19 cellular contexts compared by ENCODE assay signal in the genomic region with DNA sequence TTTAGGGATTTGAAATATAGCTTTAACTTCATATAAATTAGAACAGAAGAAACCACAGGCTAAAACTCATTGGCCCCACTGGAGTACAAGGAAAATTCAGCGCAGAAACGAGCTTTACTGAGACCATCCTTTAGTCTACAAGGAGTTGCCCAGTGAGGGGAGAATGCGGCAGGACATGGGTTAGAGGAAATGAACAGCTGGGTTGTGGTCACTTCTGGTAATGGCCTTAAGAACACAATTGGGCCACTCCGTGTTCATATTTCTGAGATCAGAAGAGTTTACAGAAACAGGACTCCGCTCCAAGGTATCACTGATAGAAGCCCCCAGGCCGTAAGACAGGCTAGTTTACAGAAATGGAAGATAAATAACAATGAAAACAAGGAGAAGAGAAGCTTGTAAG.
DNase-seq lines count a peak whose midpoint lies in the region; ATAC-seq, FAIRE-seq and TF ChIP-seq lines count a peak whose summit lies in the region.
"Had no signal": no experiment of that assay in that cellular context is flagged by ENCODE, and none has a peak within 500 bp of the region (broad histone marks: within the 10 kb centered on the region; RNA-seq: fewer than 3 reads in every experiment).

No MANE protein-coding gene starts in this region.

- H3K4me3 Mint-ChIP-seq in osteocyte (ENCODE audit: unreplicated experiment) (no peak overlapping the region), glutamatergic neuron (ENCODE audit: unreplicated experiment) (no peak overlapping the region)
- H3K4me3 Mint-ChIP-seq: H9; stimulated activated naive B cell treated with anti-CD40 and anti-IgM and Interleukin-4, amounts not matched to agents 10 μg/mL and 1 μg/mL and 100 μg/mL, for 72 hours had no signal

- H3K4me3 ChIP-seq in body of pancreas (no peak overlapping the region), fibroblast of lung (replicated peaks in 1 of 4; ENCODE audit: control extremely low read depth in 1 of 4, insufficient read depth in 1 of 4, low read depth in 3 of 4, low read length in 4 of 4) (peak overlapping the region in 1 of 4 experiments; percentile 36), thyroid gland (replicated peaks in 1 of 3) (no peak overlapping the region), pancreas (no peak overlapping the region)

- H3K9me3 ChIP-seq in body of pancreas (no peaks in the 10 kb centered on the region), fibroblast of lung (ENCODE audit: control insufficient read depth, insufficient read depth, low read depth, low read length) (no peaks in the 10 kb centered on the region), thyroid gland (no peaks in the 10 kb centered on the region), pancreas (no peaks in the 10 kb centered on the region)

- H3K4me1 ChIP-seq in body of pancreas (peaks cover 29% of the 10 kb centered on the region), fibroblast of lung (ENCODE audit: control insufficient read depth, extremely low read depth, insufficient read depth, low read length) (peaks cover 18% of the 10 kb centered on the region), thyroid gland (peaks cover 27% of the 10 kb centered on the region in 2 donors), pancreas (peaks cover 0 to 6% (median 0%) of the 10 kb centered on the region in 3 donors)

- DNase-seq in body of pancreas (no peak), fibroblast of lung (ENCODE audit: low read depth in 2 of 2) (no peak), osteocyte (ENCODE audit: extremely low spot score, unreplicated experiment) (no peak), thyroid gland (no peak), pancreas (no peak), DMS53 treated with DMSO at 0.1 percent for 48 hours (lab: John Stamatoyannopoulos, UW; ENCODE audit: unreplicated experiment) (no peak), glutamatergic neuron (no peak)
- DNase-seq: activated CD4-positive, alpha-beta T cell treated with anti-CD3 and anti-CD28 coated beads for 48 hours; H9; left ventricle myocardium superior; naive B cell; NCI-H1930; NCI-H446 treated with DMSO at 0.1 percent for 48 hours; NK-92 treated with Interleukin-12 subunit alpha and Interleukin-12 subunit beta, amount 100 ng/mL, for 24 hours; RPMI8226; stimulated activated naive B cell treated with anti-CD40 and anti-IgM and Interleukin-4, amounts not matched to agents 10 μg/mL and 1 μg/mL and 100 μg/mL, for 72 hours; SW 1271 had no signal

- H3K4me1 Mint-ChIP-seq in osteocyte (ENCODE audit: unreplicated experiment) (peaks cover 43% of the 10 kb centered on the region), glutamatergic neuron (ENCODE audit: low read depth, unreplicated experiment) (peaks cover 3% of the 10 kb centered on the region)

- H3K36me3 Mint-ChIP-seq in osteocyte (ENCODE audit: unreplicated experiment) (peaks cover 12% of the 10 kb centered on the region), glutamatergic neuron (ENCODE audit: unreplicated experiment) (no peaks in the 10 kb centered on the region)

- intact Hi-C loops in body of pancreas (cut with DNase I), result no loop called here
- intact Hi-C loops in thyroid gland (cut with DNase I), result no loop called here
- intact Hi-C loops in pancreas (cut with DNase I), result no loop called here

- peaks cover 14% of the 10 kb centered on the region for H3K79me2 ChIP-seq in fibroblast of lung (ENCODE audit: control insufficient read depth, insufficient read depth, low read length)

- H3K4me2 ChIP-seq in fibroblast of lung (ENCODE audit: extremely low read depth, insufficient read depth, low read length), result no peak overlapping the region

- H3K27ac Mint-ChIP-seq in osteocyte (ENCODE audit: unreplicated experiment), result peak overlapping the region; percentile 91
- no peak overlapping the region for H3K27ac Mint-ChIP-seq in glutamatergic neuron (ENCODE audit: unreplicated experiment)
- H3K27ac Mint-ChIP-seq: stimulated activated naive B cell treated with anti-CD40 and anti-IgM and Interleukin-4, amounts not matched to agents 10 μg/mL and 1 μg/mL and 100 μg/mL, for 72 hours had no signal

- WGBS in body of pancreas, 2 donors, result 91 to 94% methylated on average over 6 of the region's 6 CpGs
- WGBS in thyroid gland, 2 donors, result 96 to 97% methylated on average over 6 of the region's 6 CpGs
- WGBS in pancreas, 2 donors, result 91 to 95% methylated on average over 6 of the region's 6 CpGs

- peak overlapping the region in 3 of 4 donors; percentile 7 to 50 (median 28) for H3K27ac ChIP-seq in body of pancreas
- peak overlapping the region; percentile 87 for H3K27ac ChIP-seq in fibroblast of lung (ENCODE audit: insufficient read depth, low read length)
- H3K27ac ChIP-seq in thyroid gland, result peak overlapping the region; percentile 41 to 77 (median 72)
- H3K27ac ChIP-seq in pancreas, result peak overlapping the region in 1 of 4 donors; percentile 12

- TF ChIP-seq CTCF in body of pancreas (IDR thresholded peaks at IDR 0.05) (no peak), fibroblast of lung (conservative IDR thresholded peaks at IDR 0.05 in 1 of 2, IDR thresholded peaks at IDR 0.05 in 1 of 2; ENCODE audit: low read depth in 1 of 2, low read length in 2 of 2) (no peak), osteocyte (IDR thresholded peaks at IDR 0.05) (no peak), thyroid gland (IDR thresholded peaks at IDR 0.05) (no peak), pancreas (IDR thresholded peaks at IDR 0.05) (no peak), glutamatergic neuron (IDR thresholded peaks at IDR 0.05; ENCODE audit: partially characterized antibody, unreplicated experiment) (no peak)

- H4K20me1 ChIP-seq in fibroblast of lung (ENCODE audit: control insufficient read depth, extremely low read depth, insufficient read depth, low read length), result no peaks in the 10 kb centered on the region

- H3K9me3 Mint-ChIP-seq in osteocyte (ENCODE audit: unreplicated experiment) (no peaks in the 10 kb centered on the region), glutamatergic neuron (ENCODE audit: unreplicated experiment) (peaks cover 2% of the 10 kb centered on the region)
- H3K9me3 Mint-ChIP-seq: H9; stimulated activated naive B cell treated with anti-CD40 and anti-IgM and Interleukin-4, amounts not matched to agents 10 μg/mL and 1 μg/mL and 100 μg/mL, for 72 hours had no signal

- no peak for FAIRE-seq in pancreas (lab: Jason Lieb, UNC)
- FAIRE-seq: TTC549 had no signal

- no peaks in the 10 kb centered on the region for H3K36me3 ChIP-seq in body of pancreas (replicated peaks in 1 of 2; ENCODE audit: insufficient read depth in 1 of 2, low read depth in 2 of 2)
- no peaks in the 10 kb centered on the region for H3K36me3 ChIP-seq in fibroblast of lung (ENCODE audit: control insufficient read depth, insufficient read depth, low read length)
- H3K36me3 ChIP-seq in thyroid gland, result no peaks in the 10 kb centered on the region
- H3K36me3 ChIP-seq in pancreas, result no peaks in the 10 kb centered on the region

- H3K27me3 ChIP-seq in body of pancreas (no peaks in the 10 kb centered on the region), fibroblast of lung (ENCODE audit: control insufficient read depth, insufficient read depth, low read length) (no peaks in the 10 kb centered on the region), thyroid gland (no peaks in the 10 kb centered on the region), pancreas (no peaks in the 10 kb centered on the region)

- TF ChIP-seq POLR2A in body of pancreas (IDR thresholded peaks at IDR 0.05) (no peak), thyroid gland (IDR thresholded peaks at IDR 0.05) (no peak)

- H2AFZ ChIP-seq in fibroblast of lung (ENCODE audit: low read length), result no peak overlapping the region

- no peaks in the 10 kb centered on the region for H3K27me3 Mint-ChIP-seq in osteocyte (ENCODE audit: unreplicated experiment)
- peaks cover 2% of the 10 kb centered on the region for H3K27me3 Mint-ChIP-seq in glutamatergic neuron (ENCODE audit: unreplicated experiment)
- H3K27me3 Mint-ChIP-seq: naive B cell had no signal

- no peak overlapping the region for H3K9ac ChIP-seq in fibroblast of lung (ENCODE audit: insufficient read depth, low read length)

- ATAC-seq in body of pancreas (no peak), pancreas (no peak), GM18909 (IDR thresholded peaks at IDR 0.05; ENCODE audit: poor library complexity, unreplicated experiment) (no peak)
- ATAC-seq: stimulated activated naive B cell treated with anti-CD40 and anti-IgM and Interleukin-4, amounts not matched to agents 10 μg/mL and 1 μg/mL and 100 μg/mL, for 72 hours had no signal
